ENCODE assay signal across 19 cellular contexts in the genomic region with DNA sequence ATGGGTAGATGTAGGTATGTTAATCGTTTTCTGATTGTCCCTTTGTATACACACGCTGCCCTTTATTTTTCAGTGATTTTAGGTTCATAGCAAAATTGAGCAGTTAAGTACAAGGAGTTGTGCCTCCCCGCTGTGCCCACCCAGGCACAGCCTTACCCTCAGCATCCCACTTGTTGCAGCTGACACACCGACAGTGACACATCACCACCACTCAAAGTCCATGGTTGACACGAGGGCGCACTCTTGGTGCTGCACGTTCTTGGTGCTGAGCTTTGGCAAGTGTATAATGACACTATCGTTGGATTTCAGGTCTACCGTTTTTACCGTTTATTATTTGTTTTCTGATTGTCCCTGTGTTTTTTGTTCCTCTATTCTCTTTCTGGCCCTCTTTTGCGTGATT. TPM values are rescaled to one million over a fixed set of nuclear protein-coding genes. Genes with fewer than 3 reads are reported as not detected.
DNase-seq lines count a peak whose midpoint lies in the region; ATAC-seq and TF ChIP-seq lines count a peak whose summit lies in the region.
"Had no signal": no experiment of that assay in that cellular context is flagged by ENCODE, and none has a peak within 500 bp of the region (broad histone marks: within the 10 kb centered on the region; RNA-seq: fewer than 3 reads in every experiment).

No MANE protein-coding gene starts in this region.

- H3K79me2 ChIP-seq in OCI-LY7 (ENCODE audit: insufficient read depth, low read depth, low read length) = no peaks in the 10 kb centered on the region

- no peaks in the 10 kb centered on the region for H3K9me2 ChIP-seq in OCI-LY7 (ENCODE audit: insufficient read depth, low read length)

- H3K36me3 ChIP-seq in OCI-LY7 (ENCODE audit: insufficient read depth, low read length) (no peaks in the 10 kb centered on the region), spleen (no peaks in the 10 kb centered on the region), WERI-Rb-1 (no peaks in the 10 kb centered on the region; the same call in 1 of the 2 replicates)

- peak; percentile 19 for DNase-seq in activated T-cell treated with anti-CD3 and anti-CD28 coated beads, Interleukin-2, amount 50 U/mL, for 24 hours
- no peak for DNase-seq in activated T-cell treated with anti-CD3 and anti-CD28 coated beads, Interleukin-2, amount 50 U/mL, for 1 hour
- DNase-seq in OCI-LY7 (ENCODE audit: low spot score) (no peak), spleen (peak; percentile 2), NCI-H524 treated with DMSO at 0.1 percent for 48 hours (lab: John Stamatoyannopoulos, UW) (no peak), dedifferentiated amniotic fluid mesenchymal stem cell (ENCODE audit: extremely low spot score) (no peak), WERI-Rb-1 (no peak)
- no peak for DNase-seq in central memory CD8-positive, alpha-beta T cell (ENCODE audit: low spot score in 2 of 2)
- DNase-seq: AML-193, Calu3, DMS79, NCI-H1048, NCI-H1694 treated with DMSO at 0.1 percent for 48 hours, NCI-H774 had no signal

- H3K9me3 Mint-ChIP-seq in activated T-cell treated with anti-CD3 and anti-CD28 coated beads, Interleukin-2, amount 50 U/mL, for 24 hours = peaks cover 21% of the 10 kb centered on the region
- peaks cover 5% of the 10 kb centered on the region for H3K9me3 Mint-ChIP-seq in central memory CD8-positive, alpha-beta T cell

- H3K4me3 Mint-ChIP-seq in activated T-cell treated with anti-CD3 and anti-CD28 coated beads, Interleukin-2, amount 50 U/mL, for 24 hours = peak overlapping the region; percentile 16
- no peak overlapping the region for H3K4me3 Mint-ChIP-seq in central memory CD8-positive, alpha-beta T cell

- H2AFZ ChIP-seq in OCI-LY7 (ENCODE audit: low read length) = no peak overlapping the region

- peaks cover 51% of the 10 kb centered on the region for H3K36me3 Mint-ChIP-seq in activated T-cell treated with anti-CD3 and anti-CD28 coated beads, Interleukin-2, amount 50 U/mL, for 24 hours (ENCODE audit: low read depth)
- peaks cover 2% of the 10 kb centered on the region for H3K36me3 Mint-ChIP-seq in central memory CD8-positive, alpha-beta T cell (ENCODE audit: insufficient read depth)

- H3K27ac ChIP-seq in OCI-LY7 (ENCODE audit: low read depth, low read length, poor library complexity, severe bottlenecking) (no peak overlapping the region), spleen (no peak overlapping the region), WERI-Rb-1 (no peak overlapping the region)
- H3K27ac ChIP-seq: HL-60 had no signal

- ATAC-seq in central memory CD8-positive, alpha-beta T cell (replicated peaks; ENCODE audit: extremely low read depth, poor library complexity, severe bottlenecking) = no peak
- ATAC-seq: K562, Panc1, Right ventricle myocardium inferior had no signal

- H3K9me3 ChIP-seq in OCI-LY7 (ENCODE audit: low read length) (0 out of 2 replicates have a peak, but pooled peaks cover 5% of the 10 kb centered on the region), spleen (peaks cover 0 to 10% (median 6%) of the 10 kb centered on the region in 8 donors), WERI-Rb-1 (ENCODE audit: severe bottlenecking) (peaks cover 4% of the 10 kb centered on the region)

- 94 to 99% (median 97%) methylated on average over 11 of the region's 11 CpGs for WGBS in spleen, 5 donors

- intact Hi-C loops in OCI-LY7 (cut with micrococcal nuclease; ENCODE audit: unreplicated experiment) (no loop called here), spleen (cut with DNase I; ENCODE audit: low total_unique reads) (no loop called here)

- no peak for TF ChIP-seq POLR2A in spleen (IDR thresholded peaks at IDR 0.05)

- peak overlapping the region; percentile 70 for H3K27ac Mint-ChIP-seq in activated T-cell treated with anti-CD3 and anti-CD28 coated beads, Interleukin-2, amount 50 U/mL, for 24 hours
- H3K27ac Mint-ChIP-seq in central memory CD8-positive, alpha-beta T cell (ENCODE audit: low read depth) = peak overlapping the region; percentile 58

- CTCF ChIA-PET in OCI-LY7 (lab: Charles Lee; ENCODE audit: unreplicated experiment) = no interaction called here

- TSS peak; percentile 32 for BruUV-seq in OCI-LY7 (replicated peaks; lab: Mats Ljungman, UMichigan)

- H3K4me2 ChIP-seq in OCI-LY7 (ENCODE audit: low read length) = no peak overlapping the region

- no peak overlapping the region for H3K4me3 ChIP-seq in OCI-LY7 (ENCODE audit: low read depth, low read length, poor library complexity, severe bottlenecking)
- H3K4me3 ChIP-seq in spleen = no peak overlapping the region
- H3K4me3 ChIP-seq in WERI-Rb-1 (ENCODE audit: low read depth, low read length) = no peak overlapping the region
- H3K4me3 ChIP-seq: K562 had no signal

- no peaks in the 10 kb centered on the region for H3K27me3 ChIP-seq in spleen (replicated peaks in 1 of 7)
- no peaks in the 10 kb centered on the region for H3K27me3 ChIP-seq in WERI-Rb-1 (ENCODE audit: insufficient read depth, low read depth, severe bottlenecking)

- peaks cover 64% of the 10 kb centered on the region for H3K4me1 Mint-ChIP-seq in activated T-cell treated with anti-CD3 and anti-CD28 coated beads, Interleukin-2, amount 50 U/mL, for 24 hours (ENCODE audit: low read depth)
- peaks cover 22% of the 10 kb centered on the region for H3K4me1 Mint-ChIP-seq in central memory CD8-positive, alpha-beta T cell

- TF ChIP-seq CTCF in OCI-LY7 (conservative IDR thresholded peaks at IDR 0.05; ENCODE audit: low read length) (no peak), spleen (IDR thresholded peaks at IDR 0.05 in 8 of 11, conservative IDR thresholded peaks at IDR 0.05 in 3 of 11) (no peak), WERI-Rb-1 (IDR thresholded peaks at IDR 0.05; ENCODE audit: low read depth, low read length) (no peak)

- no peaks in the 10 kb centered on the region for H3K4me1 ChIP-seq in OCI-LY7 (ENCODE audit: insufficient read depth, low read length, poor library complexity, severe bottlenecking)
- H3K4me1 ChIP-seq in spleen = peaks cover 0 to 13% (median 0%) of the 10 kb centered on the region in 6 donors

- no peaks in the 10 kb centered on the region for H4K20me1 ChIP-seq in OCI-LY7 (ENCODE audit: insufficient read depth, low read length)

- H3K27me3 Mint-ChIP-seq in activated T-cell treated with anti-CD3 and anti-CD28 coated beads, Interleukin-2, amount 50 U/mL, for 24 hours = no peaks in the 10 kb centered on the region
- peaks cover 7% of the 10 kb centered on the region for H3K27me3 Mint-ChIP-seq in central memory CD8-positive, alpha-beta T cell

- POLR2A ChIA-PET in OCI-LY7 (lab: Charles Lee) = no interaction called here

RNA-seq across cellular contexts. Expression of a gene that starts 15.6 kb away (rescaled TPM):
- 13.1 and 27.6 TPM in 2 replicates for total RNA-seq in OCI-LY7 (2014; rRNA removed; shearing (Covaris generic))
- 24.1 and 24.5 TPM in 2 replicates for total RNA-seq in OCI-LY7 (2022)
- total RNA-seq in spleen = 10 to 100 TPM; 12.1 to 22.5 (median 18.7) TPM
- 10 to 100 TPM in 2 of 3 donors, 1 to 10 TPM in 1; 8.5 to 25.7 (median 24.1) TPM for polyA plus RNA-seq in spleen

RNA-seq across cellular contexts. Expression of a gene that starts 26.2 kb away (rescaled TPM):
- not detected in 2 replicates for total RNA-seq in OCI-LY7 (2014; rRNA removed; shearing (Covaris generic))
- total RNA-seq in OCI-LY7 (2022) = not detected in 2 replicates
- total RNA-seq in spleen = not detected
- polyA plus RNA-seq in spleen = not detected
- total RNA-seq: CD4-positive, CD25-positive, alpha-beta regulatory T cell; Right ventricle myocardium inferior had no signal
- polyA plus RNA-seq: CD4-positive, CD25-positive, alpha-beta regulatory T cell had no signal

Comparison
In these comparisons a context has a peak if more than half of its experiments do, and no peak if none do; other contexts are left out.
1. DNase-seq: peak in activated T-cell treated with anti-CD3 and anti-CD28 coated beads, Interleukin-2, amount 50 U/mL, for 24 hours (single experiment) and spleen (single experiment); none in activated T-cell treated with anti-CD3 and anti-CD28 coated beads, Interleukin-2, amount 50 U/mL, for 1 hour (single experiment), OCI-LY7 (single experiment), central memory CD8-positive, alpha-beta T cell (0 of 2), NCI-H524 treated with DMSO at 0.1 percent for 48 hours (single experiment), dedifferentiated amniotic fluid mesenchymal stem cell (single experiment) and WERI-Rb-1 (single experiment).